In the genomic region with DNA sequence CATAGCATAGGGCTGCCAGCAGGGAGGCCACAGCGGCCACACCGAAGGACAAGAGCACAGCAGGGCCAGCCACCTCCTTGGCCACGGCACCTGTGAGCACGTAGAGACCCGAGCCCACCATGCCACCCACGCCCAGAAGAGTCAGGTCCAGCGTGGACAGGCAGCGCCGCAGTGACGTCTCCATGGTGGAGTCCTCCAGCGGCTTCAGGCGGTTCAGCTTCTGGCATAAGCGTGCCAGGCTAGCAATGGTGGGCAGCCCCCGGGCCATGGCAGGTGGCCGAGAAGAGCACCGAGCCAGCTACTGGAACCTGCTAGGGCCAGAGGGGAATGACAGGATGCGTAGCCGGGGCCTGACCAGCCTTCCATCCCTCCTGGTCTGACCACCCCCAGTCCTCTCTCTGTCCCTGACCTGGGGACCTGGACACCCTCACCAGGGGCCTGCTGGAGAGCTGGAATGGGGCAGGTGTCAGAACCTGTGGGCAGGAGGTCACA, we compare ENCODE assay signal across 1 cellular context.
TF ChIP-seq lines count a peak whose summit lies in the region.

No MANE protein-coding gene starts in this region.

TF ChIP-seq in K562, 482 proteins besides CTCF, POLR2A, EP300 and RAD21 (continues in another document):
- TF ChIP-seq HMGN3 (IDR thresholded peaks at IDR 0.05; ENCODE audit: borderline replicate concordance, extremely low read depth, insufficient read length, low read depth, low read length), result peak; percentile 37
- no peak for TF ChIP-seq ZBTB8A (IDR thresholded peaks at IDR 0.05; ENCODE audit: partially characterized antibody)
- TF ChIP-seq, protein P1, sequence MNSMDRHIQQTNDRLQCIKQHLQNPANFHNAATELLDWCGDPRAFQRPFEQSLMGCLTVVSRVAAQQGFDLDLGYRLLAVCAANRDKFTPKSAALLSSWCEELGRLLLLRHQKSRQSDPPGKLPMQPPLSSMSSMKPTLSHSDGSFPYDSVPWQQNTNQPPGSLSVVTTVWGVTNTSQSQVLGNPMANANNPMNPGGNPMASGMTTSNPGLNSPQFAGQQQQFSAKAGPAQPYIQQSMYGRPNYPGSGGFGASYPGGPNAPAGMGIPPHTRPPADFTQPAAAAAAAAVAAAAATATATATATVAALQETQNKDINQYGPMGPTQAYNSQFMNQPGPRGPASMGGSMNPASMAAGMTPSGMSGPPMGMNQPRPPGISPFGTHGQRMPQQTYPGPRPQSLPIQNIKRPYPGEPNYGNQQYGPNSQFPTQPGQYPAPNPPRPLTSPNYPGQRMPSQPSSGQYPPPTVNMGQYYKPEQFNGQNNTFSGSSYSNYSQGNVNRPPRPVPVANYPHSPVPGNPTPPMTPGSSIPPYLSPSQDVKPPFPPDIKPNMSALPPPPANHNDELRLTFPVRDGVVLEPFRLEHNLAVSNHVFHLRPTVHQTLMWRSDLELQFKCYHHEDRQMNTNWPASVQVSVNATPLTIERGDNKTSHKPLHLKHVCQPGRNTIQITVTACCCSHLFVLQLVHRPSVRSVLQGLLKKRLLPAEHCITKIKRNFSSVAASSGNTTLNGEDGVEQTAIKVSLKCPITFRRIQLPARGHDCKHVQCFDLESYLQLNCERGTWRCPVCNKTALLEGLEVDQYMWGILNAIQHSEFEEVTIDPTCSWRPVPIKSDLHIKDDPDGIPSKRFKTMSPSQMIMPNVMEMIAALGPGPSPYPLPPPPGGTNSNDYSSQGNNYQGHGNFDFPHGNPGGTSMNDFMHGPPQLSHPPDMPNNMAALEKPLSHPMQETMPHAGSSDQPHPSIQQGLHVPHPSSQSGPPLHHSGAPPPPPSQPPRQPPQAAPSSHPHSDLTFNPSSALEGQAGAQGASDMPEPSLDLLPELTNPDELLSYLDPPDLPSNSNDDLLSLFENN (IDR thresholded peaks at IDR 0.05; ENCODE audit: low read depth in 2 of 2, low read length in 2 of 2), result no peak
- no peak for TF ChIP-seq GMEB1 (CRISPR knock-in tag; IDR thresholded peaks at IDR 0.05)
- TF ChIP-seq MAFG (tag; conservative IDR thresholded peaks at IDR 0.05), result no peak
- no peak for TF ChIP-seq STAT6 (CRISPR knock-in tag; IDR thresholded peaks at IDR 0.05)
- TF ChIP-seq ZNF280B (CRISPR knock-in tag; IDR thresholded peaks at IDR 0.05), result no peak
- TF ChIP-seq KDM5B (IDR thresholded peaks at IDR 0.05; ENCODE audit: insufficient replicate concordance, low read depth, low read length), result peak; percentile 39
- TF ChIP-seq BRCA1 (IDR thresholded peaks at IDR 0.05), result no peak
- 0 out of 2 replicates have a peak, but pooled peaks have one; percentile 56 for TF ChIP-seq BRCA1 (CRISPR knock-in tag; IDR thresholded peaks at IDR 0.05)
- no peak for TF ChIP-seq ZNF277 (CRISPR knock-in tag; IDR thresholded peaks at IDR 0.05; ENCODE audit: borderline replicate concordance)
- TF ChIP-seq ZNF583 (CRISPR knock-in tag; IDR thresholded peaks at IDR 0.05), result 0 out of 2 replicates have a peak, but pooled peaks have one; percentile 1
- peak; percentile 14 for TF ChIP-seq TBP (optimal IDR thresholded peaks at IDR 0.05; ENCODE audit: low read depth, low read length)
- no peak for TF ChIP-seq TAF9B (IDR thresholded peaks at IDR 0.05; ENCODE audit: partially characterized antibody)
- TF ChIP-seq FIP1L1 (IDR thresholded peaks at IDR 0.05; ENCODE audit: low read depth, low read length, poor library complexity, severe bottlenecking), result no peak
- TF ChIP-seq, protein P2, sequence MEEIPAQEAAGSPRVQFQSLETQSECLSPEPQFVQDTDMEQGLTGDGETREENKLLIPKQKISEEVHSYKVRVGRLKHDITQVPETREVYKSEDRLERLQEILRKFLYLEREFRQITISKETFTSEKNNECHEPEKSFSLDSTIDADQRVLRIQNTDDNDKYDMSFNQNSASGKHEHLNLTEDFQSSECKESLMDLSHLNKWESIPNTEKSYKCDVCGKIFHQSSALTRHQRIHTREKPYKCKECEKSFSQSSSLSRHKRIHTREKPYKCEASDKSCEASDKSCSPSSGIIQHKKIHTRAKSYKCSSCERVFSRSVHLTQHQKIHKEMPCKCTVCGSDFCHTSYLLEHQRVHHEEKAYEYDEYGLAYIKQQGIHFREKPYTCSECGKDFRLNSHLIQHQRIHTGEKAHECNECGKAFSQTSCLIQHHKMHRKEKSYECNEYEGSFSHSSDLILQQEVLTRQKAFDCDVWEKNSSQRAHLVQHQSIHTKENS (CRISPR knock-in tag; IDR thresholded peaks at IDR 0.05), result no peak
- 0 out of 2 replicates have a peak, but pooled peaks have one; percentile 18 for TF ChIP-seq HIVEP1 (CRISPR knock-in tag; IDR thresholded peaks at IDR 0.05)
- no peak for TF ChIP-seq RBM15 (IDR thresholded peaks at IDR 0.05; ENCODE audit: insufficient read depth, low read length)
- no peak for TF ChIP-seq MITF (IDR thresholded peaks at IDR 0.05)
- TF ChIP-seq BCOR (IDR thresholded peaks at IDR 0.05), result no peak
- TF ChIP-seq MLX (CRISPR knock-in tag; conservative IDR thresholded peaks at IDR 0.05), result no peak; a peak in 2 of 4 replicates
- no peak for TF ChIP-seq ZNF146 (CRISPR knock-in tag; IDR thresholded peaks at IDR 0.05; ENCODE audit: unreplicated experiment)
- TF ChIP-seq MIER1 (IDR thresholded peaks at IDR 0.05; ENCODE audit: low read depth), result no peak
- no peak for TF ChIP-seq ZNF584 (CRISPR knock-in tag; IDR thresholded peaks at IDR 0.05; ENCODE audit: low read depth)
- no peak for TF ChIP-seq MLLT1 (IDR thresholded peaks at IDR 0.05)
- TF ChIP-seq MEF2D (tag; conservative IDR thresholded peaks at IDR 0.05; ENCODE audit: low read depth), result no peak
- TF ChIP-seq ZC3H4 (CRISPR knock-in tag; IDR thresholded peaks at IDR 0.05; ENCODE audit: borderline replicate concordance), result 0 out of 2 replicates have a peak, but pooled peaks have one; percentile 69
- no peak for TF ChIP-seq ZNF780A (CRISPR knock-in tag; IDR thresholded peaks at IDR 0.05)
- TF ChIP-seq TEAD1 (CRISPR knock-in tag; IDR thresholded peaks at IDR 0.05), result peak in 1 of 2 experiments; percentile 52; a peak in 1 of 4 replicates
- TF ChIP-seq, protein P3, sequence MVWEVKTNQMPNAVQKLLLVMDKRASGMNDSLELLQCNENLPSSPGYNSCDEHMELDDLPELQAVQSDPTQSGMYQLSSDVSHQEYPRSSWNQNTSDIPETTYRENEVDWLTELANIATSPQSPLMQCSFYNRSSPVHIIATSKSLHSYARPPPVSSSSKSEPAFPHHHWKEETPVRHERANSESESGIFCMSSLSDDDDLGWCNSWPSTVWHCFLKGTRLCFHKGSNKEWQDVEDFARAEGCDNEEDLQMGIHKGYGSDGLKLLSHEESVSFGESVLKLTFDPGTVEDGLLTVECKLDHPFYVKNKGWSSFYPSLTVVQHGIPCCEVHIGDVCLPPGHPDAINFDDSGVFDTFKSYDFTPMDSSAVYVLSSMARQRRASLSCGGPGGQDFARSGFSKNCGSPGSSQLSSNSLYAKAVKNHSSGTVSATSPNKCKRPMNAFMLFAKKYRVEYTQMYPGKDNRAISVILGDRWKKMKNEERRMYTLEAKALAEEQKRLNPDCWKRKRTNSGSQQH (CRISPR knock-in tag; IDR thresholded peaks at IDR 0.05), result no peak
- peak; percentile 54 for TF ChIP-seq POLR2G (IDR thresholded peaks at IDR 0.05; ENCODE audit: low read depth, low read length)
- no peak for TF ChIP-seq SMARCE1 (IDR thresholded peaks at IDR 0.05)
- TF ChIP-seq ZNF184 (CRISPR knock-in tag; IDR thresholded peaks at IDR 0.05), result peak; percentile 3; the same call in 1 of the 2 replicates
- TF ChIP-seq TRIM24 (IDR thresholded peaks at IDR 0.05), result no peak
- no peak for TF ChIP-seq MYC (IDR thresholded peaks at IDR 0.05; ENCODE audit: low read depth, low read length)
- TF ChIP-seq MYC (CRISPR knock-in tag; IDR thresholded peaks at IDR 0.05; ENCODE audit: borderline replicate concordance, low read depth), result no peak
- TF ChIP-seq YY1 (IDR thresholded peaks at IDR 0.05; ENCODE audit: borderline replicate concordance in 1 of 3, control insufficient read depth in 1 of 3, extremely low read depth in 1 of 3, insufficient read depth in 3 of 3, insufficient read length in 1 of 3, insufficient replicate concordance in 2 of 3, low read depth in 1 of 3, low read length in 2 of 3), result no peak
- no peak for TF ChIP-seq POLR3A (IDR thresholded peaks at IDR 0.05; ENCODE audit: borderline replicate concordance, extremely low read depth, insufficient read depth, insufficient read length)
- TF ChIP-seq RBM14 (IDR thresholded peaks at IDR 0.05; ENCODE audit: borderline replicate concordance, insufficient read depth, low read depth, low read length), result 0 out of 2 replicates have a peak, but pooled peaks have one; percentile 49
- no peak for TF ChIP-seq HOXB6 (CRISPR knock-in tag; IDR thresholded peaks at IDR 0.05; ENCODE audit: borderline replicate concordance)
- TF ChIP-seq MAFF (IDR thresholded peaks at IDR 0.05; ENCODE audit: low read length), result no peak
- no peak for TF ChIP-seq HDAC1 (IDR thresholded peaks at IDR 0.05)
- 0 out of 2 replicates have a peak, but pooled peaks have one; percentile 50 for TF ChIP-seq HNRNPL (IDR thresholded peaks at IDR 0.05; ENCODE audit: low read depth, low read length)
